In the genomic region with DNA sequence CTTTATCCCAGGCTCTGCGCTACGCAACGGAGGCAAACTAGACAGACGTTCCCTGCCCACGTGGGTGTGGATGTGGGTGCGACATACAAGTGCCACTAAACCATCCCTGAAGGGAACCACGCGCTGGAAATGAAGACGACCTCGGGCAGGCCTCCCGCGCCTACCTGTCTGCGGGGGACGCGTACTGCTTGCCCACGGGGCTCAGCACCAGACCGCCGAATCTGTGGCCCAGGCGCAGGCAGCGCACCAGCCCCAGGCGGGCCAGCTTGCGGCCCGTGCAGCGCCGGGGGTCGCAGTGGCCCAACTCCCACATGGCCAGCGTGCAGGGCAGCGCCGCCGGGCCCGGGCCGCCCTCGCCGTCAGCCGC, we compare ENCODE assay signal across 8 cellular contexts. TPM values are rescaled to one million over a fixed set of nuclear protein-coding genes. Genes with fewer than 3 reads are reported as not detected.
DNase-seq lines count a peak whose midpoint lies in the region; ATAC-seq, FAIRE-seq and TF ChIP-seq lines count a peak whose summit lies in the region.

No MANE protein-coding gene starts in this region.

- H3K9me3 ChIP-seq in ascending aorta (no peaks in the 10 kb centered on the region), tibial nerve (no peaks in the 10 kb centered on the region)

- peak overlapping the region; percentile 92 to 93 for H3K4me3 ChIP-seq in ascending aorta
- H3K4me3 ChIP-seq in tibial nerve = peak overlapping the region; percentile 67 to 97 (median 94)

- H3K36me3 ChIP-seq in ascending aorta = peaks cover 11 to 27% of the 10 kb centered on the region in 2 donors
- H3K36me3 ChIP-seq in tibial nerve = peaks cover 0 to 34% (median 0%) of the 10 kb centered on the region in 3 donors

- intact Hi-C loops in ascending aorta (cut with DNase I) = loop anchor here (1.0 to 5.0 kb wide), 3 partner anchors 28 to 71 kb away; a partner anchor contains a TSS

- no peak for TF ChIP-seq EP300 in tibial nerve (IDR thresholded peaks at IDR 0.05)

- no peaks in the 10 kb centered on the region for H3K27me3 ChIP-seq in ascending aorta
- H3K27me3 ChIP-seq in layer of hippocampus (ENCODE audit: control insufficient read depth, insufficient read depth, low read length) = no peaks in the 10 kb centered on the region
- H3K27me3 ChIP-seq in tibial nerve = no peaks in the 10 kb centered on the region

- WGBS in tibial nerve, 2 donors = 1% methylated on average over 28 to 35 of the region's 35 CpGs

- no peak for TF ChIP-seq POLR2A in tibial nerve (IDR thresholded peaks at IDR 0.05)

- no peak for FAIRE-seq in D721Med (lab: Jason Lieb, UNC)

- ATAC-seq in GM18909 (IDR thresholded peaks at IDR 0.05; ENCODE audit: poor library complexity, unreplicated experiment) (peak; percentile 11), HG03175 (IDR thresholded peaks at IDR 0.05; ENCODE audit: unreplicated experiment) (peak; percentile 6), GM18858 (IDR thresholded peaks at IDR 0.05; ENCODE audit: unreplicated experiment) (no peak)

- TF ChIP-seq CTCF in ascending aorta (IDR thresholded peaks at IDR 0.05) (no peak), tibial nerve (IDR thresholded peaks at IDR 0.05) (no peak), D721Med (IDR thresholded peaks at IDR 0.05; ENCODE audit: insufficient read depth, missing control alignments) (no peak)

- no peak for DNase-seq in ascending aorta (ENCODE audit: low spot score in 2 of 2)
- no peak for DNase-seq in tibial nerve (ENCODE audit: low spot score in 2 of 2)
- no peak for DNase-seq in D721Med (ENCODE audit: insufficient read length, low spot score)
- DNase-seq in NCI-H187 treated with DMSO at 0.1 percent for 48 hours (lab: John Stamatoyannopoulos, UW) = no peak

- H3K27ac ChIP-seq in ascending aorta = peak overlapping the region in 1 of 2 donors; percentile 33
- H3K27ac ChIP-seq in layer of hippocampus (ENCODE audit: low read depth, low read length) = peak overlapping the region; percentile 75
- H3K27ac ChIP-seq in tibial nerve = peak overlapping the region; percentile 28 to 85 (median 62)

- H3K4me1 ChIP-seq in ascending aorta (peaks cover 9 to 16% of the 10 kb centered on the region in 2 donors), tibial nerve (peaks cover 0 to 55% (median 27%) of the 10 kb centered on the region in 4 donors)

RNA-seq across cellular contexts. Expression of a gene that starts 0.5 kb away (rescaled TPM):
- total RNA-seq in ascending aorta = 143 TPM
- 100 to 1,000 TPM in 3 of 4 donors, 10 to 100 TPM in 1; 72.2 to 122 (median 108) TPM for total RNA-seq in tibial nerve

RNA-seq across cellular contexts. Expression of a gene that starts 0.5 kb away (rescaled TPM):
- total RNA-seq in ascending aorta (86.6 TPM), tibial nerve (100 to 1,000 TPM in 1 of 4 donors, 10 to 100 TPM in 3; 51.1 to 117 (median 71.6) TPM)

RNA-seq across cellular contexts. Expression of a gene that starts 17.8 kb away (rescaled TPM):
- total RNA-seq in ascending aorta = 0.64 TPM
- 1 to 10 TPM in 3 of 4 donors, under 1 TPM in 1; 0.66 to 2.7 (median 2.3) TPM for total RNA-seq in tibial nerve

RNA-seq across cellular contexts. Expression of a gene that starts 41.8 kb away (rescaled TPM):
- 141 TPM for total RNA-seq in ascending aorta
- 100 to 1,000 TPM in 3 of 4 donors, 10 to 100 TPM in 1; 87.3 to 161 (median 111) TPM for total RNA-seq in tibial nerve
